Comparison of ENCODE assay signal across 16 cellular contexts in the genomic region with DNA sequence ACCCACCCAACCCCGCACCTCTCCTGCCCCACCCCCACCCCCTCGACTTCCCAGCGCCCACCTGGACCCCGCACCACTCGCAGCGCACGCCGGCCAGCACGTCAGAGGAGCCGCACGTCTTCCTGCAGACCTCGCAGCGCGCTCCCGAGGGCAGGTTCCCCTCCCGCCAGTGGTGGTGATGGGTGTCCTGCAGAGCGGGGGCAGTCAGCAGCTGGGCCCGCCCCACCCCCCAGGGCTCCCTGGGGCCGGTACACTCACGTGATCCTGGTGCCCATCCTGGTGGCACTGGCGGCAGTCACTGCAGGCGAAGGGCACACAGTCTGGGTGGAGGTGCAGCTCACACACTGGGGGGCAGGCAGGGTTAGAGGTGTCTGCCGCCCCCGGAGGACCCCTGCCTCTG. TPM values are rescaled to one million over a fixed set of nuclear protein-coding genes. Genes with fewer than 3 reads are reported as not detected.
"Had no signal": no experiment of that assay in that cellular context is flagged by ENCODE, and none has a peak within 500 bp of the region (broad histone marks: within the 10 kb centered on the region; RNA-seq: fewer than 3 reads in every experiment).

No MANE protein-coding gene starts in this region.

- H3K27ac ChIP-seq: cardiac muscle cell, dorsolateral prefrontal cortex, parathyroid adenoma, tibial artery, uterus had no signal

- H3K4me1 ChIP-seq: parathyroid adenoma had no signal

- DNase-seq: activated CD4-positive, alpha-beta T cell treated with anti-CD3 and anti-CD28 coated beads for 4 hours; activated CD8-positive, alpha-beta memory T cell treated with anti-CD3 and anti-CD28 coated beads, Interleukin-2, amount 50 U/mL, for 4 hours; activated CD8-positive, alpha-beta T cell treated with anti-CD3 and anti-CD28 coated beads, Interleukin-2, amount 10 ng/mL, durations not matched to agents 7 days and 5 days; activated effector memory CD4-positive, alpha-beta T cell treated with anti-CD3 and anti-CD28 coated beads, Interleukin-2, amount 50 U/mL, for 16 hours; activated T-cell treated with anti-CD3 and anti-CD28 coated beads, Interleukin-2, amount 50 U/mL, for 48 hours; dorsolateral prefrontal cortex; midbrain; stimulated activated CD4-positive, alpha-beta T cell treated with anti-CD3 and anti-CD28 coated beads, Interleukin-15, amount 100 ng/mL, for 24 hours; stimulated activated CD4-positive, alpha-beta T cell treated with anti-CD3 and anti-CD28 coated beads, Interleukin-4, amount 100 ng/mL, for 1 hour; stimulated activated naive CD4-positive, alpha-beta T cell; tibial artery; uterus had no signal

- ATAC-seq: activated CD8-positive, alpha-beta T cell treated with anti-CD3 and anti-CD28 coated beads, Interleukin-2, amount 10 ng/mL, durations not matched to agents 7 days and 5 days had no signal

- H2AFZ ChIP-seq: parathyroid adenoma had no signal

- H3K36me3 ChIP-seq: cardiac muscle cell, uterus had no signal

- H3K79me2 ChIP-seq: parathyroid adenoma had no signal

- H3K27me3 ChIP-seq: dorsolateral prefrontal cortex, uterus had no signal

- H3K9ac ChIP-seq: parathyroid adenoma had no signal

- H3K9me3 ChIP-seq: tibial artery, uterus had no signal

- H3K4me3 ChIP-seq: cardiac muscle cell, lung, tibial artery, uterus had no signal

RNA-seq across cellular contexts. Expression of a gene that starts 25.0 kb away (rescaled TPM):
- total RNA-seq: skeletal muscle tissue had no signal
